ENCODE assay signal across 24 cellular contexts in the genomic region with DNA sequence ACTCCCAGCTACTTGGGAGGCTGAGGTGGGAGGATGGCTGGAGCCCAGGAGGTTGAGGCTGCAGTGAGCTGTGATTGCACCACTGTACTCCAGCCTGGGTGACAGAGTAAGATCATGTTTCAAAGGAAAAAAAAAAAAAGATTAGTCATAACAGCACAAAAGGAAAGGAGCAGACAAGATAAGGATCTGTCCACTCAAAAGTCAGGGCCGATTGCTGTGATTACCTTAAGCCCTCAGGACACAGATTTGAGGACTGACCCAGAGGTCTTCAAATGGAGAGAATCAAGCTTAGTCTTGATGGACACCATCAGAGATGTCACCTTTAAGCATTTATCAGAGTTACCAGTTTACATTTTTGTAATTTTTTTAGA. TPM values are rescaled to one million over a fixed set of nuclear protein-coding genes. Genes with fewer than 3 reads are reported as not detected.
DNase-seq lines count a peak whose midpoint lies in the region; ATAC-seq and TF ChIP-seq lines count a peak whose summit lies in the region.
"Had no signal": no experiment of that assay in that cellular context is flagged by ENCODE, and none has a peak within 500 bp of the region (broad histone marks: within the 10 kb centered on the region; RNA-seq: fewer than 3 reads in every experiment).

No MANE protein-coding gene starts in this region.

- TF ChIP-seq CTCF in IMR-90 (conservative IDR thresholded peaks at IDR 0.05; ENCODE audit: low read depth, low read length) (no peak), adrenal gland (IDR thresholded peaks at IDR 0.05) (no peak), heart left ventricle (IDR thresholded peaks at IDR 0.05) (no peak)

- no peak overlapping the region for H3K9ac ChIP-seq in IMR-90 (ENCODE audit: low read depth, low read length)
- no peak overlapping the region for H3K9ac ChIP-seq in mesenchymal stem cell (ENCODE audit: low read length)

- H2BK5ac ChIP-seq in IMR-90 (ENCODE audit: low read depth, low read length, poor library complexity, severe bottlenecking) (peak overlapping the region; percentile 83), mesenchymal stem cell (ENCODE audit: low read depth, low read length, poor library complexity, severe bottlenecking) (no peak overlapping the region)

- H3K27me3 ChIP-seq in IMR-90 (ENCODE audit: control insufficient read depth, insufficient read depth, low read length) = no peaks in the 10 kb centered on the region
- no peaks in the 10 kb centered on the region for H3K27me3 ChIP-seq in adrenal gland
- H3K27me3 ChIP-seq in mesenchymal stem cell (ENCODE audit: control insufficient read depth in 1 of 2, insufficient read depth in 1 of 2, low read length in 2 of 2) = peaks cover 0 to 7% of the 10 kb centered on the region in 2 experiments
- H3K27me3 ChIP-seq in effector memory CD4-positive, alpha-beta T cell (replicated peaks; ENCODE audit: control insufficient read depth, insufficient read depth, low read length, poor library complexity, severe bottlenecking) = no peaks in the 10 kb centered on the region
- H3K27me3 ChIP-seq in heart left ventricle = no peaks in the 10 kb centered on the region
- H3K27me3 ChIP-seq: esophagus squamous epithelium, thyroid gland had no signal

- no peak for TF ChIP-seq RAD21 in IMR-90 (IDR thresholded peaks at IDR 0.05; ENCODE audit: low read length)

- no peak overlapping the region for H3K4me3 ChIP-seq in IMR-90 (ENCODE audit: insufficient read depth, low read depth, low read length)
- H3K4me3 ChIP-seq in adrenal gland = no peak overlapping the region
- H3K4me3 ChIP-seq in mesenchymal stem cell (ENCODE audit: insufficient read depth in 1 of 2, low read depth in 1 of 2, low read length in 2 of 2) = no peak overlapping the region
- no peak overlapping the region for H3K4me3 ChIP-seq in effector memory CD4-positive, alpha-beta T cell (ENCODE audit: insufficient read depth, low read depth, low read length, poor library complexity, severe bottlenecking)
- no peak overlapping the region for H3K4me3 ChIP-seq in heart left ventricle
- H3K4me3 ChIP-seq: esophagus squamous epithelium, skin epidermis, thyroid gland had no signal

- peak overlapping the region; percentile 84 for H2BK120ac ChIP-seq in IMR-90 (ENCODE audit: low read depth, low read length)
- no peak overlapping the region for H2BK120ac ChIP-seq in mesenchymal stem cell (ENCODE audit: low read depth, low read length)

- H2AFZ ChIP-seq in IMR-90 (replicated peaks; ENCODE audit: low read length, poor library complexity) = no peak overlapping the region
- H2AFZ ChIP-seq in mesenchymal stem cell (ENCODE audit: low read depth, low read length) = no peak overlapping the region

- POLR2A ChIA-PET in IMR-90 (lab: Charles Lee; ENCODE audit: unreplicated experiment) = interaction anchor here (0.6 to 1.0 kb wide), 3 partner anchors 13 to 23 kb away, joined by 3 to 4 read pairs (median 3); no protein-coding TSS in a partner anchor

- H3K4ac ChIP-seq in IMR-90 (ENCODE audit: low read depth, low read length) (peak overlapping the region; percentile 73; the same call in 1 of the 2 replicates), mesenchymal stem cell (ENCODE audit: low read depth in 1 of 2, low read length in 2 of 2) (no peak overlapping the region)

- H3K79me1 ChIP-seq in IMR-90 (ENCODE audit: low read depth in 1 of 2, low read length in 2 of 2) (no peaks in the 10 kb centered on the region), mesenchymal stem cell (replicated peaks; ENCODE audit: low read length, poor library complexity, severe bottlenecking) (no peaks in the 10 kb centered on the region)

- H3K4me2 ChIP-seq in IMR-90 (ENCODE audit: low read depth, low read length) = no peak overlapping the region
- no peak overlapping the region for H3K4me2 ChIP-seq in mesenchymal stem cell (ENCODE audit: low read length, poor library complexity, severe bottlenecking)

- peak overlapping the region; percentile 78; the same call in 1 of the 3 replicates for H2BK15ac ChIP-seq in IMR-90 (ENCODE audit: low read depth, low read length)
- no peak overlapping the region for H2BK15ac ChIP-seq in mesenchymal stem cell (ENCODE audit: low read depth, poor library complexity, severe bottlenecking)

- H4K8ac ChIP-seq in IMR-90 (ENCODE audit: low read depth in 2 of 2, low read length in 2 of 2) = peak overlapping the region; percentile 17 to 82; a peak in 3 of 4 replicates
- no peak overlapping the region for H4K8ac ChIP-seq in mesenchymal stem cell (ENCODE audit: low read length)

- peak overlapping the region; percentile 74; the same call in 1 of the 2 replicates for H3K14ac ChIP-seq in IMR-90 (replicated peaks; ENCODE audit: low read depth, low read length)
- H3K14ac ChIP-seq in mesenchymal stem cell (ENCODE audit: low read length in 2 of 2) = no peak overlapping the region

- 40% methylated on average over 1 of the region's 1 CpG; no CpG with 5 or more reads in 1 of the 2 experiments for WGBS in IMR-90 (ENCODE audit: extremely low coverage in 2 of 2, insufficient read length in 1 of 2), 2 experiments
- WGBS in adrenal gland, 4 donors = 14 to 45% (median 29%) methylated on average over 1 of the region's 1 CpG
- 31% methylated on average over 1 of the region's 1 CpG for WGBS in mesenchymal stem cell
- WGBS in heart left ventricle, 4 donors = 45 to 70% (median 60%) methylated on average over 1 of the region's 1 CpG

- H4K5ac ChIP-seq in IMR-90 (ENCODE audit: low read depth, low read length) = no peak overlapping the region; the same call in 1 of the 2 replicates

- BruUV-seq in IMR-90 (replicated peaks; lab: Mats Ljungman, UMichigan) = no TSS peak

- intact Hi-C loops in IMR-90 (cut with micrococcal nuclease) = no loop called here
- intact Hi-C loops in adrenal gland (cut with DNase I) = no loop called here
- intact Hi-C loops in heart left ventricle (cut with DNase I) = no loop called here

- H3K23ac ChIP-seq in IMR-90 (ENCODE audit: low read depth, low read length) (0 out of 2 replicates have a peak overlapping the region, but pooled peaks have one; percentile 37), mesenchymal stem cell (ENCODE audit: low read length in 2 of 2) (no peak overlapping the region)

- H3K18ac ChIP-seq in IMR-90 (ENCODE audit: low read depth, low read length) (peak overlapping the region; percentile 51), mesenchymal stem cell (ENCODE audit: low read depth in 1 of 2, low read length in 2 of 2) (no peak overlapping the region)

- H2BK20ac ChIP-seq in IMR-90 (ENCODE audit: low read depth, low read length) = peak overlapping the region; percentile 93

- dilution Hi-C loops in IMR-90 (cut with HindIII; ENCODE audit: low sequenced_read_pairs, unreplicated experiment) = no loop called here

- DNase-seq in DMS53 treated with DMSO at 0.1 percent for 48 hours (lab: John Stamatoyannopoulos, UW; ENCODE audit: unreplicated experiment) (peak; percentile 10), IMR-90 (peak; percentile 45), adrenal gland (peak in 6 of 7 donors; percentile 51 to 72 (median 58)), mesenchymal stem cell (peak; percentile 52), cerebellar nuclear complex (lab: John Stamatoyannopoulos, UW) (no peak), DMS114 treated with DMSO at 0.1 percent for 48 hours (lab: John Stamatoyannopoulos, UW; ENCODE audit: unreplicated experiment) (no peak), heart left ventricle (no peak)
- no peak for DNase-seq in effector memory CD4-positive, alpha-beta T cell
- DNase-seq: activated CD4-positive, alpha-beta T cell treated with anti-CD3 and anti-CD28 coated beads, Interleukin-2, amount 50 U/mL, for 48 hours; activated naive CD4-positive, alpha-beta T cell; activated T-cell treated with anti-CD3 and anti-CD28 coated beads for 4 hours; anterior cingulate cortex; CD8-positive, alpha-beta T cell; esophagus squamous epithelium; MM.1S; natural killer cell; NCI-H2227 treated with DMSO at 0.1 percent for 48 hours; NCI-H748 treated with DMSO at 0.1 percent for 48 hours; SHP77 treated with DMSO at 0.1 percent for 48 hours; stimulated activated CD4-positive, alpha-beta T cell treated with anti-CD3 and anti-CD28 coated beads, Interleukin-4, amount 100 ng/mL, for 1 hour; stimulated activated naive CD8-positive, alpha-beta T cell treated with anti-CD3 and anti-CD28 coated beads, Interleukin-15, Interleukin-2, amounts not matched to agents 100 U/mL and 50 U/mL, for 24 hours; T-helper 17 cell; thyroid gland had no signal

- H2AK9ac ChIP-seq in IMR-90 (replicated peaks; ENCODE audit: low read depth, low read length, poor library complexity) = no peak overlapping the region

- H2AK5ac ChIP-seq in IMR-90 (ENCODE audit: low read depth, low read length) (peak overlapping the region; percentile 79), mesenchymal stem cell (ENCODE audit: low read length, severe bottlenecking) (no peak overlapping the region)

- H3K56ac ChIP-seq in IMR-90 (ENCODE audit: extremely low read depth, insufficient read depth, low read length) = no peak overlapping the region

- CTCF ChIA-PET in IMR-90 (lab: Yijun Ruan, JAX) = no interaction called here

- no peak overlapping the region for H2BK12ac ChIP-seq in mesenchymal stem cell (ENCODE audit: low read length in 2 of 2)

- H3K9me1 ChIP-seq in IMR-90 (ENCODE audit: insufficient read depth, low read length) = 0 out of 2 replicates have a peak, but pooled peaks cover 8% of the 10 kb centered on the region

- H3K4me1 ChIP-seq in IMR-90 (ENCODE audit: control insufficient read depth, insufficient read depth, low read length) (peaks cover 16% of the 10 kb centered on the region), adrenal gland (replicated peaks in 1 of 2) (peaks cover 0 to 4% of the 10 kb centered on the region in 2 donors), mesenchymal stem cell (ENCODE audit: control insufficient read depth, insufficient read depth, low read depth, low read length) (peaks cover 4% of the 10 kb centered on the region), heart left ventricle (peaks cover 0 to 6% (median 0%) of the 10 kb centered on the region in 12 donors)
- no peaks in the 10 kb centered on the region for H3K4me1 ChIP-seq in effector memory CD4-positive, alpha-beta T cell (ENCODE audit: control insufficient read depth, insufficient read depth, low read length, poor library complexity, severe bottlenecking)
- H3K4me1 ChIP-seq: esophagus squamous epithelium, thyroid gland had no signal

- no peak for TF ChIP-seq POLR2A in IMR-90 (IDR thresholded peaks at IDR 0.05; ENCODE audit: low read depth, low read length)
- no peak for TF ChIP-seq POLR2A in adrenal gland (IDR thresholded peaks at IDR 0.05)
- no peak for TF ChIP-seq POLR2A in heart left ventricle (IDR thresholded peaks at IDR 0.05)

- ATAC-seq in IMR-90 (ENCODE audit: low read depth) (no peak), heart left ventricle (no peak)
- ATAC-seq: CD8-positive, alpha-beta T cell; natural killer cell; stimulated activated naive CD8-positive, alpha-beta T cell treated with anti-CD3 and anti-CD28 coated beads, Interleukin-15, Interleukin-2, amounts not matched to agents 100 U/mL and 50 U/mL, for 24 hours; T-helper 17 cell had no signal

- no peaks in the 10 kb centered on the region for H3K36me3 ChIP-seq in IMR-90 (ENCODE audit: control insufficient read depth, insufficient read depth, low read length)
- no peaks in the 10 kb centered on the region for H3K36me3 ChIP-seq in adrenal gland (replicated peaks in 1 of 2)
- H3K36me3 ChIP-seq in mesenchymal stem cell (ENCODE audit: control insufficient read depth in 1 of 2, insufficient read depth in 2 of 2, low read depth in 1 of 2, low read length in 2 of 2) = peaks cover 0 to 6% of the 10 kb centered on the region in 2 experiments
- H3K36me3 ChIP-seq in effector memory CD4-positive, alpha-beta T cell (ENCODE audit: control insufficient read depth, insufficient read depth, low read length) = no peaks in the 10 kb centered on the region
- no peaks in the 10 kb centered on the region for H3K36me3 ChIP-seq in heart left ventricle

- H4K20me1 ChIP-seq in IMR-90 (ENCODE audit: insufficient read depth, low read length) = no peaks in the 10 kb centered on the region

- in situ Hi-C loops in IMR-90 (cut with MboI; ENCODE audit: low sequenced_read_pairs) = no loop called here

- H4K91ac ChIP-seq in IMR-90 (ENCODE audit: insufficient read depth, low read depth, low read length) (peak overlapping the region; percentile 86), mesenchymal stem cell (ENCODE audit: low read length) (no peak overlapping the region)

- H3K9me3 ChIP-seq in IMR-90 (ENCODE audit: control insufficient read depth, insufficient read depth, low read length) = 0 out of 2 replicates have a peak, but pooled peaks cover 3% of the 10 kb centered on the region
- no peaks in the 10 kb centered on the region for H3K9me3 ChIP-seq in adrenal gland (replicated peaks in 1 of 3)
- H3K9me3 ChIP-seq in mesenchymal stem cell (ENCODE audit: control insufficient read depth, low read length) = no peaks in the 10 kb centered on the region
- no peaks in the 10 kb centered on the region for H3K9me3 ChIP-seq in effector memory CD4-positive, alpha-beta T cell (ENCODE audit: control insufficient read depth, low read length)
- H3K9me3 ChIP-seq in heart left ventricle = no peaks in the 10 kb centered on the region
- H3K9me3 ChIP-seq: esophagus squamous epithelium, thyroid gland had no signal

- H3K27ac ChIP-seq in IMR-90 (ENCODE audit: insufficient read depth, low read length) (no peak overlapping the region), adrenal gland (peak overlapping the region in 1 of 5 donors; percentile 59), mesenchymal stem cell (ENCODE audit: low read length, poor library complexity, severe bottlenecking) (no peak overlapping the region), heart left ventricle (no peak overlapping the region)
- no peak overlapping the region for H3K27ac ChIP-seq in effector memory CD4-positive, alpha-beta T cell (ENCODE audit: insufficient read depth, low read length, poor library complexity, severe bottlenecking)
- H3K27ac ChIP-seq: esophagus squamous epithelium, skin epidermis, thyroid gland had no signal

RNA-seq across cellular contexts. Expression of gene HEG1, which starts 23.9 kb away (rescaled TPM):
- total RNA-seq in IMR-90 (2012; rRNA removed) (23.9 and 25.6 TPM in 2 replicates), adrenal gland (100 to 1,000 TPM in 1 of 8 donors, 10 to 100 TPM in 7; 32.0 to 107 (median 45.8) TPM), heart left ventricle (100 to 1,000 TPM in 6 of 9 donors, 10 to 100 TPM in 3; 68.1 to 211 (median 121) TPM)
- polyA plus RNA-seq in IMR-90 (2012; rRNA removed) (36.3 and 43.4 TPM in 2 replicates), adrenal gland (10 to 100 TPM in 1 of 3 donors, 1 to 10 TPM in 2; 6.2 to 29.0 (median 8.4) TPM), heart left ventricle (10 to 100 TPM; 23.7 to 39.0 TPM)
- 26.1 and 37.9 TPM in 2 replicates for polyA plus RNA-seq in IMR-90 (2012; cell fraction: cytosol; rRNA removed)
- polyA plus RNA-seq in IMR-90 (2012; cell fraction: nucleus; rRNA removed; ENCODE audit: low replicate concordance) = 30.7 and 53.5 TPM in 2 replicates
- polyA plus RNA-seq in mesenchymal stem cell (2013, experiment 1 of 2) = 134 TPM
- polyA plus RNA-seq in mesenchymal stem cell (2013, experiment 2 of 2) = 130 TPM

Comparison
In these comparisons a context has a peak if more than half of its experiments do, and no peak if none do; other contexts are left out.
1. DNase-seq: peak in DMS53 treated with DMSO at 0.1 percent for 48 hours (single experiment), IMR-90 (single experiment), adrenal gland (6 of 7) and mesenchymal stem cell (single experiment); none in effector memory CD4-positive, alpha-beta T cell (0 of 3), cerebellar nuclear complex (0 of 2), DMS114 treated with DMSO at 0.1 percent for 48 hours (single experiment) and heart left ventricle (0 of 5).